Comparison of ENCODE assay signal across 10 cellular contexts in the genomic region with DNA sequence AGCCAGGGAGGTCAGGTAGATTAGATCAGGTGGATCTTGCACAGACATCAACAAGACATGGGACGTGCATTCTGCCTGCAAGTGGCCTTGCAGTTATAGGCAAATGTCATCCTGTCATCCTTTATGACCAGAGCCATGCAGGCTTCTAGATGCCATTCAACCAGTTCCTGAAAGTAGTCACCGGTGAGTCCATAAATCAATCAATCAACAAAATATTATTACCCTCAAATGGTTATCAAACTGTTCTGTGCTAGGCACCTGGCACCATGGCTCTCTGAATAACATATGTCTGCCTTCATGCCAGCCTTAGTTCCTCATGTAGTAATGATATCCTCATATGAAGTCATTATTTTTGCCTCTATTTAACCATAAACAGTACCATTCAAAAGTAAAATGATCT.
DNase-seq lines count a peak whose midpoint lies in the region; ATAC-seq, FAIRE-seq and TF ChIP-seq lines count a peak whose summit lies in the region.
"Had no signal": no experiment of that assay in that cellular context is flagged by ENCODE, and none has a peak within 500 bp of the region (broad histone marks: within the 10 kb centered on the region; RNA-seq: fewer than 3 reads in every experiment).

No MANE protein-coding gene starts in this region.

- no peak for ATAC-seq in activated T-helper 17 cell treated with anti-CD3 and anti-CD28 coated beads, Interleukin-2, amount 50 U/mL, for 72 hours (replicated peaks)
- ATAC-seq in GM21723 (IDR thresholded peaks at IDR 0.05; ENCODE audit: unreplicated experiment): no peak

- H3K27ac Mint-ChIP-seq in T-helper 1 cell treated with Interleukin-12 subunit alpha and Interleukin-12 subunit beta and Interleukin-4 antibody, amounts not matched to agents 30 μg/mL and 1 μg/mL, for 36 hours: peak overlapping the region; percentile 92
- peak overlapping the region; percentile 77 for H3K27ac Mint-ChIP-seq in activated T-helper 17 cell treated with anti-CD3 and anti-CD28 coated beads, Interleukin-2, amount 50 U/mL, for 72 hours

- no peak overlapping the region for H3K4me3 ChIP-seq in kidney (ENCODE audit: low read length in 2 of 2)
- H3K4me3 ChIP-seq in stomach: no peak overlapping the region

- H3K36me3 Mint-ChIP-seq in T-helper 1 cell treated with Interleukin-12 subunit alpha and Interleukin-12 subunit beta and Interleukin-4 antibody, amounts not matched to agents 30 μg/mL and 1 μg/mL, for 36 hours (ENCODE audit: low read depth): peaks cover 3% of the 10 kb centered on the region
- peaks cover 4% of the 10 kb centered on the region for H3K36me3 Mint-ChIP-seq in activated T-helper 17 cell treated with anti-CD3 and anti-CD28 coated beads, Interleukin-2, amount 50 U/mL, for 72 hours (ENCODE audit: low read depth)

- H3K9me3 Mint-ChIP-seq in T-helper 1 cell treated with Interleukin-12 subunit alpha and Interleukin-12 subunit beta and Interleukin-4 antibody, amounts not matched to agents 30 μg/mL and 1 μg/mL, for 36 hours: no peaks in the 10 kb centered on the region
- no peaks in the 10 kb centered on the region for H3K9me3 Mint-ChIP-seq in activated T-helper 17 cell treated with anti-CD3 and anti-CD28 coated beads, Interleukin-2, amount 50 U/mL, for 72 hours

- H3K36me3 ChIP-seq in kidney (ENCODE audit: control insufficient read depth in 1 of 2, insufficient read depth in 2 of 2, low read length in 2 of 2): no peaks in the 10 kb centered on the region
- H3K36me3 ChIP-seq in stomach: no peaks in the 10 kb centered on the region

- H3K27me3 ChIP-seq in stomach: no peaks in the 10 kb centered on the region

- no peak for FAIRE-seq in kidney (lab: Jason Lieb, UNC)
- FAIRE-seq: A204.1 had no signal

- 77 to 95% (median 85%) methylated on average over 2 of the region's 2 CpGs for WGBS in stomach, 5 donors

- TF ChIP-seq CTCF in kidney (IDR thresholded peaks at IDR 0.05; ENCODE audit: borderline replicate concordance, extremely low read depth, insufficient read depth) (no peak), stomach (IDR thresholded peaks at IDR 0.05) (no peak)

- DNase-seq in T-helper 1 cell (no peak), kidney (no peak), stomach (no peak), 8988T (no peak), LoVo (ENCODE audit: low spot score) (no peak)
- DNase-seq: Karpas-422 had no signal

- TF ChIP-seq EP300 in stomach (IDR thresholded peaks at IDR 0.05): no peak

- peaks cover 65% of the 10 kb centered on the region for H3K4me1 Mint-ChIP-seq in T-helper 1 cell treated with Interleukin-12 subunit alpha and Interleukin-12 subunit beta and Interleukin-4 antibody, amounts not matched to agents 30 μg/mL and 1 μg/mL, for 36 hours (ENCODE audit: low read depth)
- H3K4me1 Mint-ChIP-seq in activated T-helper 17 cell treated with anti-CD3 and anti-CD28 coated beads, Interleukin-2, amount 50 U/mL, for 72 hours: peaks cover 40% of the 10 kb centered on the region

- H3K9ac ChIP-seq in kidney (ENCODE audit: low read length in 2 of 2): peak overlapping the region in 1 of 2 donors; percentile 68

- no peak overlapping the region for H3K4me3 Mint-ChIP-seq in T-helper 1 cell treated with Interleukin-12 subunit alpha and Interleukin-12 subunit beta and Interleukin-4 antibody, amounts not matched to agents 30 μg/mL and 1 μg/mL, for 36 hours
- H3K4me3 Mint-ChIP-seq in activated T-helper 17 cell treated with anti-CD3 and anti-CD28 coated beads, Interleukin-2, amount 50 U/mL, for 72 hours: peak overlapping the region; percentile 78

- no peaks in the 10 kb centered on the region for H3K27me3 Mint-ChIP-seq in T-helper 1 cell treated with Interleukin-12 subunit alpha and Interleukin-12 subunit beta and Interleukin-4 antibody, amounts not matched to agents 30 μg/mL and 1 μg/mL, for 36 hours (ENCODE audit: low read depth)
- H3K27me3 Mint-ChIP-seq in activated T-helper 17 cell treated with anti-CD3 and anti-CD28 coated beads, Interleukin-2, amount 50 U/mL, for 72 hours: no peaks in the 10 kb centered on the region

- H3K4me1 ChIP-seq in kidney (ENCODE audit: control insufficient read depth in 1 of 2, insufficient read depth in 1 of 2, low read depth in 1 of 2, low read length in 2 of 2): peaks cover 58 to 71% of the 10 kb centered on the region in 2 donors
- H3K4me1 ChIP-seq in stomach: peaks cover 58 to 91% (median 78%) of the 10 kb centered on the region in 4 donors

- no peaks in the 10 kb centered on the region for H3K9me3 ChIP-seq in kidney (ENCODE audit: control insufficient read depth in 1 of 2, low read length in 2 of 2)
- no peaks in the 10 kb centered on the region for H3K9me3 ChIP-seq in stomach

- H3K27ac ChIP-seq in kidney (ENCODE audit: low read depth in 2 of 2, low read length in 2 of 2) (peak overlapping the region; percentile 89 to 90), stomach (peak overlapping the region; percentile 73 to 95 (median 92))

- no peak for TF ChIP-seq POLR2A in stomach (IDR thresholded peaks at IDR 0.05)

- intact Hi-C loops in kidney (cut with DNase I): loop anchor here (10.0 kb wide), 1 partner anchor 367 kb away; the partner anchor contains the start of gene IRF2BP2
- intact Hi-C loops in stomach (cut with DNase I; ENCODE audit: low total_unique reads): no loop called here
